Comparison of ENCODE assay signal across 8 cellular contexts in the genomic region with DNA sequence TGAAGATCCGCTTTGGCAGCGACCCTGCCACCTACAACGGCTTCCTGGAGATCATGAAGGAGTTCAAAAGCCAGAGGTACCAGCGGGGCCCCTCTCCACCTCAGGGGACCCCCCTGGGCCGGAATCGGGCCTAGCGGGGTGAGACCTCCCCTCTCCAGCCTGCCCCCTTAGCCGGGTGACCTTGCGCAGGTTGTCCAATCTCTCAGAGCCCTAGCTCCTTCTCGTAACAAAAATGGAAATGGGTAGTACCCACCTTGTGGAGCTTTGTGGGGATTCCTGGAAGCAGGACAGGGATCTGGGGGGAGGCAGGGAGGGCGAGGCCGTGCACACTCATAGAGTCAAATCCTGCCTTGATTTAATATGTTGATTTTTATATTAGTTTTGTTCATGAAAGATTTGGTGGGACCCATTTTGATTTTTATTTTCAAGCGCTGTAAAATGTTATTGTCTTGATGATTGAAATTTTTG. TPM values are rescaled to one million over a fixed set of nuclear protein-coding genes. Genes with fewer than 3 reads are reported as not detected.
DNase-seq lines count a peak whose midpoint lies in the region; ATAC-seq, FAIRE-seq and TF ChIP-seq lines count a peak whose summit lies in the region.

No MANE protein-coding gene starts in this region.

- H3K27ac ChIP-seq in CD8-positive, alpha-beta T cell (ENCODE audit: low read depth, low read length): peak overlapping the region; percentile 42
- no peak overlapping the region for H3K27ac ChIP-seq in OCI-LY1 (ENCODE audit: low read depth, low read length, poor library complexity, severe bottlenecking)
- H3K27ac ChIP-seq in epithelial cell of prostate: peak overlapping the region; percentile 56
- peak overlapping the region; percentile 67 for H3K27ac ChIP-seq in neutrophil

- no peaks in the 10 kb centered on the region for H3K9me3 ChIP-seq in CD8-positive, alpha-beta T cell (ENCODE audit: low read length)
- no peaks in the 10 kb centered on the region for H3K9me3 ChIP-seq in OCI-LY1 (ENCODE audit: low read length)
- H3K9me3 ChIP-seq in neutrophil: no peaks in the 10 kb centered on the region

- intact Hi-C loops in CD8-positive, alpha-beta T cell (cut with DNase I, micrococcal nuclease): loop anchor here in 1 of 2 experiments (10.0 kb wide), 1 partner anchor 335 kb away; a partner anchor contains a TSS

- H3K36me3 ChIP-seq in CD8-positive, alpha-beta T cell (ENCODE audit: insufficient read depth, low read length): peaks cover 21% of the 10 kb centered on the region
- peaks cover 21% of the 10 kb centered on the region for H3K36me3 ChIP-seq in OCI-LY1 (ENCODE audit: insufficient read depth, low read length)
- peaks cover 38% of the 10 kb centered on the region for H3K36me3 ChIP-seq in neutrophil

- H3K27me3 Mint-ChIP-seq in CD8-positive, alpha-beta T cell (ENCODE audit: low read depth): peaks cover 12% of the 10 kb centered on the region

- peak overlapping the region; percentile 78 for H3K27ac Mint-ChIP-seq in CD8-positive, alpha-beta T cell

- H4K20me1 ChIP-seq in OCI-LY1 (ENCODE audit: insufficient read depth, low read length): no peaks in the 10 kb centered on the region

- CTCF ChIA-PET in CD8-positive, alpha-beta T cell (lab: Charles Lee): no interaction called here

- no peak for TF ChIP-seq CTCF in CD8-positive, alpha-beta T cell (IDR thresholded peaks at IDR 0.05)
- TF ChIP-seq CTCF in OCI-LY1 (IDR thresholded peaks at IDR 0.05; ENCODE audit: low read length) (no peak), neutrophil (IDR thresholded peaks at IDR 0.05) (no peak)

- FAIRE-seq in HTR-8/SVneo (lab: Jason Lieb, UNC): no peak

- ATAC-seq in CD8-positive, alpha-beta T cell: no peak
- no peak for ATAC-seq in HG03460 (IDR thresholded peaks at IDR 0.05; ENCODE audit: unreplicated experiment)
- ATAC-seq in GM19455 (IDR thresholded peaks at IDR 0.05; ENCODE audit: unreplicated experiment): no peak

- POLR2A ChIA-PET in CD8-positive, alpha-beta T cell (lab: Charles Lee): no interaction called here

- H3K4me3 Mint-ChIP-seq in CD8-positive, alpha-beta T cell: peak overlapping the region; percentile 84

- peak overlapping the region; percentile 61 for H3K4me3 ChIP-seq in CD8-positive, alpha-beta T cell (ENCODE audit: low read depth, low read length)
- peak overlapping the region; percentile 81 for H3K4me3 ChIP-seq in OCI-LY1 (ENCODE audit: low read depth, low read length, poor library complexity, severe bottlenecking)
- peak overlapping the region; percentile 68 to 72 for H3K4me3 ChIP-seq in neutrophil (ENCODE audit: low read depth in 1 of 2, low read length in 1 of 2)

- H3K4me1 ChIP-seq in CD8-positive, alpha-beta T cell (ENCODE audit: insufficient read depth, low read length): peaks cover 15% of the 10 kb centered on the region
- H3K4me1 ChIP-seq in OCI-LY1 (ENCODE audit: insufficient read depth, low read length, severe bottlenecking): peaks cover 32% of the 10 kb centered on the region
- peaks cover 21 to 35% of the 10 kb centered on the region in 2 experiments for H3K4me1 ChIP-seq in neutrophil (ENCODE audit: control insufficient read depth in 1 of 2, insufficient read depth in 1 of 2, low read depth in 1 of 2, low read length in 1 of 2)

- peaks cover 38% of the 10 kb centered on the region for H3K4me1 Mint-ChIP-seq in CD8-positive, alpha-beta T cell (ENCODE audit: low read depth)

- H3K36me3 Mint-ChIP-seq in CD8-positive, alpha-beta T cell: peaks cover 40% of the 10 kb centered on the region

- peak overlapping the region; percentile 74 for H3K4me2 ChIP-seq in OCI-LY1 (ENCODE audit: low read length)

- no peaks in the 10 kb centered on the region for H3K9me3 Mint-ChIP-seq in CD8-positive, alpha-beta T cell

- H3K27me3 ChIP-seq in CD8-positive, alpha-beta T cell (ENCODE audit: insufficient read depth, low read length): no peaks in the 10 kb centered on the region
- H3K27me3 ChIP-seq in OCI-LY1 (ENCODE audit: insufficient read depth, low read length) (no peaks in the 10 kb centered on the region), neutrophil (peaks cover 18% of the 10 kb centered on the region)

- peak in 1 of 7 experiments; percentile 49 for DNase-seq in CD8-positive, alpha-beta T cell
- no peak for DNase-seq in epithelial cell of prostate (ENCODE audit: low read depth, low spot score)
- DNase-seq in NCI-H2171 (lab: John Stamatoyannopoulos, UW): no peak
- DNase-seq in HTR-8/SVneo (ENCODE audit: insufficient read length, low spot score): no peak

- H3F3A ChIP-seq in OCI-LY1 (ENCODE audit: insufficient read depth, low read length): no peaks in the 10 kb centered on the region

- no peaks in the 10 kb centered on the region for H3K9me2 ChIP-seq in OCI-LY1 (ENCODE audit: low read depth, low read length)

- H2AFZ ChIP-seq in OCI-LY1 (ENCODE audit: low read length): no peak overlapping the region

- H3K9ac ChIP-seq in OCI-LY1 (ENCODE audit: low read length): peak overlapping the region; percentile 84

- H3K79me2 ChIP-seq in OCI-LY1 (ENCODE audit: insufficient read depth, low read length): no peaks in the 10 kb centered on the region

RNA-seq across cellular contexts. Expression of a gene that starts 0.7 kb away (rescaled TPM):
- 10 to 100 TPM; 46.1 to 46.5 TPM for total RNA-seq in CD8-positive, alpha-beta T cell

RNA-seq across cellular contexts. Expression of a gene that starts 58.9 kb away (rescaled TPM):
- total RNA-seq in CD8-positive, alpha-beta T cell: not detected
